1 cellular context compared by ENCODE assay signal in the genomic region with DNA sequence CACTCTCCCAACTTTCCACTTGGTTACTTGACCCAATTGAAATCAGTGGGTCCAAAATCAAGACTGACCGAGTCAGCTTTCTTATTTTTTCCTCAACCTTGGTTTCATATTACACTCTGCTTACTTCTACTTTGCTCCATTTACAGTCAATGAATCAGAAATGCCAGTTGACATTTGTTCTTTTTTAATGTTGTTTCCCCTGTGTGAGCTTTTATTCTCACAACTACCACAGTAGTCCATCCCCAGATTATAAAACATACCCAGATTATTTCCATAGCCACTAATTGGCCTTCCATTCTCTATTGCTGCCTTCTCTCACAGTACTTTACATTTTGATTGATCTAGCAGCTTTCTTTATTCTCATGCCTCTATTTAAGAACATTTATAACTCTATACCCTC.
TF ChIP-seq lines count a peak whose summit lies in the region.

No MANE protein-coding gene starts in this region.

TF ChIP-seq in K562, 482 proteins besides CTCF, POLR2A, EP300 and RAD21 (continued from another document):
- TF ChIP-seq ZBTB33 (CRISPR knock-in tag; IDR thresholded peaks at IDR 0.05), result no peak
- no peak for TF ChIP-seq ZNF146 (CRISPR knock-in tag; IDR thresholded peaks at IDR 0.05; ENCODE audit: unreplicated experiment)
- no peak for TF ChIP-seq PYGO2 (tag; IDR thresholded peaks at IDR 0.05)
- no peak for TF ChIP-seq IFI16 (CRISPR knock-in tag; IDR thresholded peaks at IDR 0.05)
- TF ChIP-seq HINFP (tag; conservative IDR thresholded peaks at IDR 0.05; ENCODE audit: low read depth), result no peak
- TF ChIP-seq PRMT5 (CRISPR knock-in tag; IDR thresholded peaks at IDR 0.05), result no peak
- TF ChIP-seq POLR2H (tag; IDR thresholded peaks at IDR 0.05; ENCODE audit: low read depth), result no peak
